12 cellular contexts compared by ENCODE assay signal in genomic region chr5:122880749-122881148, GRCh38. TPM values are rescaled to one million over a fixed set of nuclear protein-coding genes. Genes with fewer than 3 reads are reported as not detected.
DNase-seq lines count a peak whose midpoint lies in the region; ATAC-seq lines count a peak whose summit lies in the region.
"Had no signal": no experiment of that assay in that cellular context is flagged by ENCODE, and none has a peak within 500 bp of the region (broad histone marks: within the 10 kb centered on the region; RNA-seq: fewer than 3 reads in every experiment).

No MANE protein-coding gene starts in this region.

- ATAC-seq in GM18868 (IDR thresholded peaks at IDR 0.05; ENCODE audit: unreplicated experiment) (peak; percentile 78), GM21717 (IDR thresholded peaks at IDR 0.05; ENCODE audit: unreplicated experiment) (peak; percentile 71), HG03460 (IDR thresholded peaks at IDR 0.05; ENCODE audit: unreplicated experiment) (peak; percentile 73)
- ATAC-seq: left colon had no signal

- peak; percentile 85 for DNase-seq in myocyte (ENCODE audit: low read depth)
- DNase-seq in mucosa of gallbladder (ENCODE audit: low spot score) = no peak
- DNase-seq in activated CD4-positive, CD25-positive, alpha-beta regulatory T cell treated with anti-CD3 and anti-CD28 coated beads, Interleukin-2, amount 50 U/mL, for 72 hours = no peak
- no peak for DNase-seq in GM19240 (ENCODE audit: insufficient read length, low spot score)
- DNase-seq: HCEC 1CT; left colon; NCI-H1436 treated with DMSO at 0.1 percent for 48 hours; stimulated activated naive CD4-positive, alpha-beta T cell; SW 1271 had no signal

RNA-seq across cellular contexts. Expression of gene SNX24, which starts 35.3 kb away (rescaled TPM):
- 12.7 and 15.7 TPM in 2 replicates for total RNA-seq in myocyte
- polyA plus RNA-seq in myocyte (2012) = 15.8 TPM
- 18.2 TPM for total RNA-seq in mucosa of gallbladder
